21 cellular contexts compared by ENCODE assay signal in the genomic region with DNA sequence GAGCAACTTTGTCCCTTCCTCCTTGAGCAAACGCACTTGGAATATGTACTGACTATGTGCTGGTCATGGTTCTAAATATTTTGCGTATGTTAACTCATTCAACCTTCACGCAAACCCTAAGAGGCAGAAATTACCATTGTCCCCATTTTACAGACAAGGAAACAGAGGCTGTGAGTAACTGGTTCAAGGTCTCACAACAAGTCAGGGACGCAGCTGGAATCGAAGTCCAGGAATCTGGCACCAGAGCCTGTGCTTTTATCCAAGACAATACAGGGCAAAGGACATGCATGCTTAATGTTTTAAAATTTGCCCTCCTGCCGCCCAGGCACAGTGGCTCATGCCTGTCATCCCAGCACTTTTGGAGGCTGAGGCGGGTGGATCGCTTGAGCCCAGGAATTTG. TPM values are rescaled to one million over a fixed set of nuclear protein-coding genes. Genes with fewer than 3 reads are reported as not detected.
DNase-seq lines count a peak whose midpoint lies in the region; ATAC-seq, FAIRE-seq and TF ChIP-seq lines count a peak whose summit lies in the region.
"Had no signal": no experiment of that assay in that cellular context is flagged by ENCODE, and none has a peak within 500 bp of the region (broad histone marks: within the 10 kb centered on the region; RNA-seq: fewer than 3 reads in every experiment).

No MANE protein-coding gene starts in this region.

- POLR2A ChIA-PET in activated CD4-positive, alpha-beta T cell treated with anti-CD3 and anti-CD28 coated beads for 36 hours (lab: Charles Lee), result no interaction called here
- POLR2A ChIA-PET in A549 (lab: Yijun Ruan, JAX), result no interaction called here
- POLR2A ChIA-PET in WTC11 (lab: Charles Lee), result no interaction called here

- H3K4me2 ChIP-seq in A549, result no peak overlapping the region

- peaks cover 45% of the 10 kb centered on the region for H3K4me1 Mint-ChIP-seq in activated CD4-positive, alpha-beta T cell treated with anti-CD3 and anti-CD28 coated beads for 36 hours
- peaks cover 19% of the 10 kb centered on the region for H3K4me1 Mint-ChIP-seq in WTC11
- H3K4me1 Mint-ChIP-seq in effector memory CD8-positive, alpha-beta T cell (ENCODE audit: low read depth in 2 of 2), result peaks cover 36 to 38% of the 10 kb centered on the region in 2 donors

- no peak overlapping the region for H3K27ac ChIP-seq in A549
- H3K27ac ChIP-seq: 22Rv1 had no signal

- TF ChIP-seq EP300 in A549 (IDR thresholded peaks at IDR 0.05), result no peak

- no peak overlapping the region for H3K4me3 ChIP-seq in A549
- H3K4me3 ChIP-seq: HAP-1 had no signal

- TF ChIP-seq POLR2A in A549 (IDR thresholded peaks at IDR 0.05; ENCODE audit: low read length), result no peak

- ATAC-seq in activated CD4-positive, alpha-beta T cell treated with anti-CD3 and anti-CD28 coated beads for 36 hours, result no peak
- ATAC-seq in A549 (no peak), WTC11 (no peak)
- ATAC-seq in effector memory CD8-positive, alpha-beta T cell (replicated peaks), result no peak

- TF ChIP-seq CTCF in A549 (IDR thresholded peaks at IDR 0.05) (no peak), WTC11 (IDR thresholded peaks at IDR 0.05) (no peak)

- 91% methylated on average over 8 of the region's 8 CpGs for WGBS in A549 (ENCODE audit: missing lambda C conversion rate)

- H3K9me3 ChIP-seq in A549, result peaks cover 28% of the 10 kb centered on the region
- H3K9me3 ChIP-seq: HAP-1 had no signal

- H3K9me3 Mint-ChIP-seq in activated CD4-positive, alpha-beta T cell treated with anti-CD3 and anti-CD28 coated beads for 36 hours (ENCODE audit: low read depth), result peaks cover 26% of the 10 kb centered on the region
- H3K9me3 Mint-ChIP-seq in WTC11, result peaks cover 23% of the 10 kb centered on the region
- peaks cover 0 to 6% of the 10 kb centered on the region in 2 donors for H3K9me3 Mint-ChIP-seq in effector memory CD8-positive, alpha-beta T cell

- FAIRE-seq in A549 (lab: Jason Lieb, UNC), result peak; percentile 39
- FAIRE-seq: D721Med, G401.6, GM12891, GM19239 had no signal

- no peak for TF ChIP-seq RAD21 in A549 (conservative IDR thresholded peaks at IDR 0.05 in 1 of 2, IDR thresholded peaks at IDR 0.05 in 1 of 2)

- no peak for DNase-seq in activated CD4-positive, alpha-beta T cell treated with anti-CD3 and anti-CD28 coated beads for 36 hours
- no peak for DNase-seq in activated CD4-positive, alpha-beta T cell treated with anti-CD3 and anti-CD28 coated beads for 48 hours
- no peak for DNase-seq in A549 (ENCODE audit: low read depth in 1 of 2, low spot score in 1 of 2)
- DNase-seq in WTC11 (ENCODE audit: low spot score), result no peak
- no peak for DNase-seq in cerebellum (ENCODE audit: low spot score)
- DNase-seq in effector memory CD8-positive, alpha-beta T cell, result no peak
- DNase-seq: DMS79 treated with DMSO at 0.1 percent for 48 hours, Karpas-422, MM.1S, NCI-H1105 treated with DMSO at 0.1 percent for 48 hours, NCI-H187 treated with DMSO at 0.1 percent for 48 hours, NCI-H2171, NCI-H446 treated with DMSO at 0.1 percent for 48 hours, NCI-H774 had no signal

- peaks cover 95% of the 10 kb centered on the region for H3K36me3 Mint-ChIP-seq in activated CD4-positive, alpha-beta T cell treated with anti-CD3 and anti-CD28 coated beads for 36 hours (ENCODE audit: low read depth)
- H3K36me3 Mint-ChIP-seq in WTC11, result peaks cover 85% of the 10 kb centered on the region
- peaks cover 88% of the 10 kb centered on the region for H3K36me3 Mint-ChIP-seq in effector memory CD8-positive, alpha-beta T cell (ENCODE audit: insufficient read depth)

- intact Hi-C loops in activated CD4-positive, alpha-beta T cell treated with anti-CD3 and anti-CD28 coated beads for 36 hours (cut with DNase I, micrococcal nuclease), result loop anchor here in 1 of 2 experiments (10.0 kb wide), 1 partner anchor 485 kb away; the partner anchor contains the start of genes COX6B1 and ETV2

- CTCF ChIA-PET in activated CD4-positive, alpha-beta T cell treated with anti-CD3 and anti-CD28 coated beads for 36 hours (lab: Charles Lee), result interaction anchor here (0.8 to 0.9 kb wide), 2 partner anchors 98 to 123 kb away, joined by 3 read pairs; partner anchors contain the start of gene HAMP
- CTCF ChIA-PET in A549 (lab: Yijun Ruan, JAX), result interaction anchor here (0.6 to 13.8 kb wide), 4 partner anchors 13 to 282 kb away, joined by 3 to 163 read pairs (median 8); partner anchors contain the start of gene FXYD7
- CTCF ChIA-PET in WTC11 (lab: Charles Lee), result interaction anchor here (1.0 kb wide), 1 partner anchor 16 kb away, joined by 3 read pairs; no protein-coding TSS in a partner anchor

- no peaks in the 10 kb centered on the region for H3K27me3 Mint-ChIP-seq in activated CD4-positive, alpha-beta T cell treated with anti-CD3 and anti-CD28 coated beads for 36 hours
- no peaks in the 10 kb centered on the region; the same call in 1 of the 2 replicates for H3K27me3 Mint-ChIP-seq in WTC11 (ENCODE audit: low read depth)
- H3K27me3 Mint-ChIP-seq in effector memory CD8-positive, alpha-beta T cell, result no peaks in the 10 kb centered on the region

- H3K4me1 ChIP-seq in A549, result peaks cover 5% of the 10 kb centered on the region; the same call in 1 of the 3 replicates

- no peak overlapping the region for H3K4me3 Mint-ChIP-seq in activated CD4-positive, alpha-beta T cell treated with anti-CD3 and anti-CD28 coated beads for 36 hours
- H3K4me3 Mint-ChIP-seq in WTC11, result no peak overlapping the region
- H3K4me3 Mint-ChIP-seq in effector memory CD8-positive, alpha-beta T cell, result no peak overlapping the region
- H3K4me3 Mint-ChIP-seq: CD14-positive monocyte had no signal

- peak overlapping the region; percentile 32 for H3K27ac Mint-ChIP-seq in activated CD4-positive, alpha-beta T cell treated with anti-CD3 and anti-CD28 coated beads for 36 hours
- peak overlapping the region; percentile 38; the same call in 1 of the 2 replicates for H3K27ac Mint-ChIP-seq in WTC11
- peak overlapping the region in 1 of 2 donors; percentile 99 for H3K27ac Mint-ChIP-seq in effector memory CD8-positive, alpha-beta T cell

TF ChIP-seq in WTC11, 78 proteins besides CTCF, POLR2A, EP300 and RAD21 (continues in another document):
- no peak for TF ChIP-seq GRHL2 (CRISPR knock-in tag; IDR thresholded peaks at IDR 0.05; ENCODE audit: insufficient replicate concordance, severe bottlenecking)

RNA-seq across cellular contexts. Expression of gene FXYD5, which starts 5.1 kb away (rescaled TPM):
- 100 to 1,000 TPM; 261 to 358 TPM for total RNA-seq in activated CD4-positive, alpha-beta T cell treated with anti-CD3 and anti-CD28 coated beads for 36 hours
- polyA plus RNA-seq in A549 (2011; rRNA removed) (70.8 and 77.3 TPM in 2 replicates), A549 (2017; fragmentation: RNase III; extraction: RNeasy Plus Mini Kit Qiagen cat#74134 plus additional on column Dnase treatment) (106 to 116 TPM (median 113 TPM) in 3 replicates)
- 191 and 198 TPM in 2 replicates for polyA plus RNA-seq in A549 (2012; cell fraction: cytosol; rRNA removed)
- 126 and 158 TPM in 2 replicates for polyA plus RNA-seq in A549 (2012; cell fraction: nucleus; rRNA removed)
- 154 and 174 TPM in 2 replicates for polyA minus RNA-seq in A549 (2011; rRNA and poly(A)+ RNA removed)
- total RNA-seq in WTC11 (2021) (114 to 135 TPM (median 128 TPM) in 3 replicates), cerebellum (1.00 TPM)

RNA-seq across cellular contexts. Expression of gene FXYD7, which starts 16.6 kb away (rescaled TPM):
- total RNA-seq in activated CD4-positive, alpha-beta T cell treated with anti-CD3 and anti-CD28 coated beads for 36 hours, result under 1 TPM; 0.41 to 0.46 TPM
- not detected in 2 replicates for polyA plus RNA-seq in A549 (2011; rRNA removed)
- 0.20 and 0.21 TPM in 2 replicates for polyA plus RNA-seq in A549 (2012; cell fraction: cytosol; rRNA removed)
- polyA plus RNA-seq in A549 (2012; cell fraction: nucleus; rRNA removed), result 0.09 and 0.12 TPM in 2 replicates
- polyA plus RNA-seq in A549 (2017; fragmentation: RNase III; extraction: RNeasy Plus Mini Kit Qiagen cat#74134 plus additional on column Dnase treatment), result 0.15 TPM in 1 of 3 replicates, not detected in the others
- not detected in 2 replicates for polyA minus RNA-seq in A549 (2011; rRNA and poly(A)+ RNA removed)
- total RNA-seq in WTC11 (2021), result 16.7 to 16.9 TPM (median 16.9 TPM) in 3 replicates
- 5.2 TPM for total RNA-seq in cerebellum
- polyA plus RNA-seq: CD14-positive monocyte had no signal

RNA-seq across cellular contexts. Expression of gene FXYD1, which starts 21.0 kb away (rescaled TPM):
- total RNA-seq in activated CD4-positive, alpha-beta T cell treated with anti-CD3 and anti-CD28 coated beads for 36 hours, result 1 to 10 TPM; 1.9 to 2.4 TPM
- not detected in 2 replicates for polyA plus RNA-seq in A549 (2011; rRNA removed)
- 0.06 and 0.13 TPM in 2 replicates for polyA plus RNA-seq in A549 (2012; cell fraction: cytosol; rRNA removed)
- 0.10 and 0.13 TPM in 2 replicates for polyA plus RNA-seq in A549 (2012; cell fraction: nucleus; rRNA removed)
- not detected in 3 replicates for polyA plus RNA-seq in A549 (2017; fragmentation: RNase III; extraction: RNeasy Plus Mini Kit Qiagen cat#74134 plus additional on column Dnase treatment)
- polyA minus RNA-seq in A549 (2011; rRNA and poly(A)+ RNA removed), result not detected in 2 replicates
- total RNA-seq in WTC11 (2021), result 11.3 to 13.4 TPM (median 13.3 TPM) in 3 replicates
- total RNA-seq in cerebellum, result 1.5 TPM

RNA-seq across cellular contexts. Expression of gene LGI4, which starts 24.7 kb away (rescaled TPM):
- under 1 TPM; 0.66 to 0.67 TPM for total RNA-seq in activated CD4-positive, alpha-beta T cell treated with anti-CD3 and anti-CD28 coated beads for 36 hours
- polyA plus RNA-seq in A549 (2011; rRNA removed), result 0.06 and 0.13 TPM in 2 replicates
- 0.06 and 0.09 TPM in 2 replicates for polyA plus RNA-seq in A549 (2012; cell fraction: cytosol; rRNA removed)
- polyA plus RNA-seq in A549 (2012; cell fraction: nucleus; rRNA removed), result 0.92 and 1.1 TPM in 2 replicates
- polyA plus RNA-seq in A549 (2017; fragmentation: RNase III; extraction: RNeasy Plus Mini Kit Qiagen cat#74134 plus additional on column Dnase treatment), result 0.09 to 0.16 TPM (median 0.12 TPM) in 3 replicates
- polyA minus RNA-seq in A549 (2011; rRNA and poly(A)+ RNA removed), result 0.21 and 0.29 TPM in 2 replicates
- 14.2 to 15.7 TPM (median 15.1 TPM) in 3 replicates for total RNA-seq in WTC11 (2021)
- 2.7 TPM for total RNA-seq in cerebellum
- polyA plus RNA-seq: CD14-positive monocyte had no signal

RNA-seq across cellular contexts. Expression of gene FXYD3, which starts 44.0 kb away (rescaled TPM):
- not detected for total RNA-seq in activated CD4-positive, alpha-beta T cell treated with anti-CD3 and anti-CD28 coated beads for 36 hours
- 0.32 and 0.46 TPM in 2 replicates for polyA plus RNA-seq in A549 (2011; rRNA removed)
- polyA plus RNA-seq in A549 (2012; cell fraction: cytosol; rRNA removed), result 0.05 and 0.07 TPM in 2 replicates
- polyA plus RNA-seq in A549 (2012; cell fraction: nucleus; rRNA removed), result 0.17 TPM in 1 of 2 replicates, not detected in the other
- polyA plus RNA-seq in A549 (2017; fragmentation: RNase III; extraction: RNeasy Plus Mini Kit Qiagen cat#74134 plus additional on column Dnase treatment), result 0.16 TPM in 1 of 3 replicates, not detected in the others
- polyA minus RNA-seq in A549 (2011; rRNA and poly(A)+ RNA removed), result not detected in 2 replicates
- 1.0 to 1.8 TPM (median 1.2 TPM) in 3 replicates for total RNA-seq in WTC11 (2021)
- total RNA-seq in cerebellum, result 0.45 TPM
- polyA plus RNA-seq: CD14-positive monocyte had no signal

Comparison
In these comparisons a context has a peak if more than half of its experiments do, and no peak if none do; other contexts are left out.
1. RNA of gene FXYD5, which starts 5.1 kb away (total RNA-seq): 261 to 358 TPM in activated CD4-positive, alpha-beta T cell treated with anti-CD3 and anti-CD28 coated beads for 36 hours and 114 to 135 TPM in WTC11; 1.00 TPM in cerebellum (single experiment); every median in the first group is over 10 times any median in the second.